1 cellular context compared by ENCODE assay signal in genomic region chr16:84599528-84600202, GRCh38.
TF ChIP-seq lines count a peak whose summit lies in the region.

No MANE protein-coding gene starts in this region.

TF ChIP-seq in HepG2, 621 proteins besides CTCF, POLR2A, EP300 and RAD21 (continued from another document and continues in another):
- TF ChIP-seq ZBTB46 (CRISPR knock-in tag; IDR thresholded peaks at IDR 0.05; ENCODE audit: borderline replicate concordance) (no peak), PHF20 (CRISPR knock-in tag; IDR thresholded peaks at IDR 0.05) (no peak), ZBTB26 (CRISPR knock-in tag; IDR thresholded peaks at IDR 0.05; ENCODE audit: borderline replicate concordance) (no peak; the same call in 1 of the 2 replicates), ZNF773 (CRISPR knock-in tag; IDR thresholded peaks at IDR 0.05; ENCODE audit: borderline replicate concordance) (no peak), XBP1 (CRISPR knock-in tag; IDR thresholded peaks at IDR 0.05) (no peak), KLF9 (CRISPR knock-in tag; IDR thresholded peaks at IDR 0.05; ENCODE audit: low read depth) (no peak), ZNF207 (IDR thresholded peaks at IDR 0.05; ENCODE audit: borderline replicate concordance) (no peak), ZFP36L1 (CRISPR knock-in tag; IDR thresholded peaks at IDR 0.05) (no peak), SOX13 (IDR thresholded peaks at IDR 0.05) (no peak), SOX13 (CRISPR knock-in tag; conservative IDR thresholded peaks at IDR 0.05 in 1 of 2, IDR thresholded peaks at IDR 0.05 in 1 of 2) (peak in 1 of 2 experiments; percentile 60; a peak in 1 of 4 replicates), NFKB2 (CRISPR knock-in tag; IDR thresholded peaks at IDR 0.05; ENCODE audit: borderline replicate concordance) (no peak), KDM2A (CRISPR knock-in tag; IDR thresholded peaks at IDR 0.05; ENCODE audit: borderline replicate concordance, low read depth) (no peak), YEATS2 (CRISPR knock-in tag; IDR thresholded peaks at IDR 0.05; ENCODE audit: borderline replicate concordance) (peak; percentile 44; the same call in 1 of the 2 replicates), KMT2A (CRISPR knock-in tag; IDR thresholded peaks at IDR 0.05) (peak; percentile 63), TFAP4 (IDR thresholded peaks at IDR 0.05; ENCODE audit: borderline replicate concordance, low read depth) (peak; percentile 93), SATB2 (CRISPR knock-in tag; IDR thresholded peaks at IDR 0.05) (no peak), KLF13 (CRISPR knock-in tag; IDR thresholded peaks at IDR 0.05) (no peak), ZNF275 (CRISPR knock-in tag; IDR thresholded peaks at IDR 0.05; ENCODE audit: borderline replicate concordance) (no peak), MIER2 (CRISPR knock-in tag; IDR thresholded peaks at IDR 0.05) (no peak), ZNF646 (CRISPR knock-in tag; IDR thresholded peaks at IDR 0.05) (no peak), GPN1 (CRISPR knock-in tag; IDR thresholded peaks at IDR 0.05; ENCODE audit: borderline replicate concordance) (no peak), SALL2 (CRISPR knock-in tag; IDR thresholded peaks at IDR 0.05) (no peak), RBM22 (optimal IDR thresholded peaks at IDR 0.05; ENCODE audit: low read length) (peak; percentile 31), FOSL1 (CRISPR knock-in tag; IDR thresholded peaks at IDR 0.05; ENCODE audit: borderline replicate concordance) (no peak), ZNF788 (CRISPR knock-in tag; IDR thresholded peaks at IDR 0.05; ENCODE audit: borderline replicate concordance) (no peak), ZNF574 (CRISPR knock-in tag; IDR thresholded peaks at IDR 0.05) (no peak), ZXDC (CRISPR knock-in tag; IDR thresholded peaks at IDR 0.05) (no peak), TCF7L2 (IDR thresholded peaks at IDR 0.05; ENCODE audit: low read depth, low read length) (no peak), SUZ12 (IDR thresholded peaks at IDR 0.05; ENCODE audit: low read depth, low read length) (no peak), ATM (IDR thresholded peaks at IDR 0.05; ENCODE audit: borderline replicate concordance) (no peak), HMGXB3 (CRISPR knock-in tag; IDR thresholded peaks at IDR 0.05; ENCODE audit: borderline replicate concordance) (no peak), ZMYM3 (CRISPR knock-in tag; IDR thresholded peaks at IDR 0.05) (peak; percentile 65; the same call in 1 of the 2 replicates), TP53 (CRISPR knock-in tag; conservative IDR thresholded peaks at IDR 0.05) (no peak), GABPA (IDR thresholded peaks at IDR 0.05; ENCODE audit: low read depth, low read length) (no peak), GABPA (CRISPR knock-in tag; IDR thresholded peaks at IDR 0.05; ENCODE audit: low read depth) (peak; percentile 63; the same call in 1 of the 2 replicates), NFIB (CRISPR knock-in tag; IDR thresholded peaks at IDR 0.05; ENCODE audit: borderline replicate concordance) (no peak)
